10 cellular contexts compared by ENCODE assay signal in the genomic region with DNA sequence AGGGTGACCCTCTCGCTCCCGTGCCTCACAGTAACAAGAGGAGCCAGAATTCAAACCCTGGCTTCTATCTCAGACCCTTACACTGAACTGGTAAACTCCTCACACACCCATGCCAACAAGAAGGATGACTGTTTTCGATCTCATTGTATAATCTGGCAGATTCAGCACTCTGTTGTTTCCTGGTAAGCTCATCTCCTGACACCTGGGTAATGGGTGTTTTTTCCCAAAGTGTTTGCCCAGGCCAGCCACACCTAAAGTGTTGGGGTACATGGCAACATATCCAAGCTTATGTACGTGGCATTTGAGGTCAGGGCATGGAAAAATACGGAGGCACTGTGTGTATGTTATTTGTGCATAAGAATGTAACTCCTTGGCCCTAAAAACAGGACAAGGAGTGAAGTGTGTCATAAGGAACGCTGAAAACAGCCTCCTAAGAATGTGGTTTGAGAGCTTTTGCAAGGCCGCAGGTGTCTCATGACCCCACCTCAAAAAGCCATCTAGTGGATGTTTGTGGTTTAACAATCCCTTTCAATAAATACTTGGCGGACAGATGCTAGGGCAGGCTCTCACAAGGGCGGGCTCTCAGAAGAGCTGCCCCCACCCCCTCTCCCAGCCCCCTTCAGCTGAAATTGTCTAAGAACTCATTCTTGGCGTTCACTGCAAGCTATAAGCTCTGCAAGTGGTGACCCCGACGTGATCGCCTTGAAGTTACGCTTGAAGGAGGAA. TPM values are rescaled to one million over a fixed set of nuclear protein-coding genes. Genes with fewer than 3 reads are reported as not detected.
DNase-seq lines count a peak whose midpoint lies in the region; ATAC-seq and TF ChIP-seq lines count a peak whose summit lies in the region.
"Had no signal": no experiment of that assay in that cellular context is flagged by ENCODE, and none has a peak within 500 bp of the region (broad histone marks: within the 10 kb centered on the region; RNA-seq: fewer than 3 reads in every experiment).

Gene MS4A15 (plus strand): TSS at position 561 of the 726 bp plus-strand sequence. CDS start 6,867 bp downstream, outside the sequence.

- no peaks in the 10 kb centered on the region for H3K27me3 ChIP-seq in Caco-2 (replicated peaks; ENCODE audit: control insufficient read depth, insufficient read depth, low read length)

- H3K4me3 ChIP-seq in Caco-2 (ENCODE audit: low read depth, low read length): no peak within 1 kb of the TSS
- no peak within 1 kb of the TSS for H3K4me3 ChIP-seq in HEK293 (ENCODE audit: low read depth, low read length)

- intact Hi-C loops in Caco-2 (cut with micrococcal nuclease; ENCODE audit: unreplicated experiment) (loop anchor here (1.0 kb wide), 2 partner anchors 45 to 55 kb away; no protein-coding TSS in a partner anchor), left colon (cut with DNase I, micrococcal nuclease) (no loop called here)

- no peaks in the 10 kb centered on the region for H3K27me3 Mint-ChIP-seq in Caco-2 (ENCODE audit: insufficient read depth, unreplicated experiment)

- CTCF ChIA-PET in Caco-2 (lab: Charles Lee) (interaction anchor here (0.9 to 1.5 kb wide), 5 partner anchors 13 to 98 kb away, joined by 3 to 5 read pairs (median 5); no protein-coding TSS in a partner anchor), HEK293 (lab: Yijun Ruan, JAX) (interaction anchor here (0.6 to 1.7 kb wide), 8 partner anchors 8 to 1566 kb away, joined by 3 to 8 read pairs (median 4); no protein-coding TSS in a partner anchor)

- no peak within 1 kb of the TSS for H3K27ac ChIP-seq in HEK293 (ENCODE audit: extremely low read depth, low read depth, low read length)

- BruUV-seq in Caco-2 (replicated peaks; lab: Mats Ljungman, UMichigan): no TSS peak

- H3K4me1 Mint-ChIP-seq in Caco-2 (ENCODE audit: low read depth, unreplicated experiment): peaks cover 22% of the 10 kb centered on the region
- H3K4me1 Mint-ChIP-seq: activated CD4-positive, alpha-beta T cell treated with anti-CD3 and anti-CD28 coated beads, Interleukin-2, amount 10 ng/mL, durations not matched to agents 24 days and 14 days had no signal

- DNase-seq in Caco-2 (peak; percentile 52 to 61), left colon (no peak), NCI-H345 (lab: John Stamatoyannopoulos, UW) (no peak), NCI-H2107 (lab: John Stamatoyannopoulos, UW) (no peak), HPDE6-E6E7 (ENCODE audit: extremely low spot score) (no peak)
- DNase-seq: activated CD4-positive, alpha-beta T cell treated with anti-CD3 and anti-CD28 coated beads, Interleukin-2, amount 10 ng/mL, durations not matched to agents 24 days and 14 days had no signal

- H3K4me1 ChIP-seq in Caco-2 (peaks cover 30% of the 10 kb centered on the region), HEK293 (ENCODE audit: control insufficient read depth, insufficient read depth, low read length) (no peaks in the 10 kb centered on the region)

- no peak within 1 kb of the TSS for H3K4me3 Mint-ChIP-seq in Caco-2 (ENCODE audit: unreplicated experiment)
- H3K4me3 Mint-ChIP-seq: activated CD4-positive, alpha-beta T cell treated with anti-CD3 and anti-CD28 coated beads, Interleukin-2, amount 10 ng/mL, durations not matched to agents 24 days and 14 days had no signal

- H3K27ac Mint-ChIP-seq in Caco-2 (ENCODE audit: unreplicated experiment): peak within 1 kb of the TSS; percentile 44
- H3K27ac Mint-ChIP-seq: activated CD4-positive, alpha-beta T cell treated with anti-CD3 and anti-CD28 coated beads, Interleukin-2, amount 10 ng/mL, durations not matched to agents 24 days and 14 days had no signal

- H3K9me3 Mint-ChIP-seq in Caco-2 (ENCODE audit: unreplicated experiment): no peaks in the 10 kb centered on the region
- H3K9me3 Mint-ChIP-seq: activated CD4-positive, alpha-beta T cell treated with anti-CD3 and anti-CD28 coated beads, Interleukin-2, amount 10 ng/mL, durations not matched to agents 24 days and 14 days had no signal

- H3K36me3 ChIP-seq in Caco-2 (ENCODE audit: control insufficient read depth, insufficient read depth, low read length) (no peaks in the 10 kb centered on the region), HEK293 (ENCODE audit: control insufficient read depth in 2 of 2, insufficient read depth in 1 of 2, low read length in 2 of 2) (no peaks in the 10 kb centered on the region)

- no peaks in the 10 kb centered on the region for H3K9me3 ChIP-seq in Caco-2
- no peaks in the 10 kb centered on the region for H3K9me3 ChIP-seq in HEK293 (ENCODE audit: control insufficient read depth, insufficient read depth, low read depth, low read length)

- peak; percentile 31 to 51 for TF ChIP-seq CTCF in Caco-2 (IDR thresholded peaks at IDR 0.05; ENCODE audit: insufficient read depth in 1 of 2, low read depth in 1 of 2, low read length in 1 of 2, severe bottlenecking in 1 of 2, unreplicated experiment in 1 of 2)
- no peak for TF ChIP-seq CTCF in HEK293 (tag by site-specific recombination; IDR thresholded peaks at IDR 0.05)

- peaks cover 5% of the 10 kb centered on the region for H3K36me3 Mint-ChIP-seq in Caco-2 (ENCODE audit: insufficient read depth, unreplicated experiment)

- POLR2A ChIA-PET in Caco-2 (lab: Charles Lee): no interaction called here
- POLR2A ChIA-PET in HEK293 (lab: Yijun Ruan, JAX): no interaction called here

- peak; percentile 58 for ATAC-seq in SK-N-SH treated with all-trans-retinoic acid at 6 μM for 48 hours
- ATAC-seq in left colon: peak; percentile 64
- ATAC-seq in GM19455 (IDR thresholded peaks at IDR 0.05; ENCODE audit: unreplicated experiment): no peak

TF ChIP-seq in HEK293, 187 proteins besides CTCF, POLR2A, EP300 and RAD21:
- TF ChIP-seq ZNF211 (tag by site-specific recombination; IDR thresholded peaks at IDR 0.05; ENCODE audit: low read depth): no peak
- TF ChIP-seq, protein P1, sequence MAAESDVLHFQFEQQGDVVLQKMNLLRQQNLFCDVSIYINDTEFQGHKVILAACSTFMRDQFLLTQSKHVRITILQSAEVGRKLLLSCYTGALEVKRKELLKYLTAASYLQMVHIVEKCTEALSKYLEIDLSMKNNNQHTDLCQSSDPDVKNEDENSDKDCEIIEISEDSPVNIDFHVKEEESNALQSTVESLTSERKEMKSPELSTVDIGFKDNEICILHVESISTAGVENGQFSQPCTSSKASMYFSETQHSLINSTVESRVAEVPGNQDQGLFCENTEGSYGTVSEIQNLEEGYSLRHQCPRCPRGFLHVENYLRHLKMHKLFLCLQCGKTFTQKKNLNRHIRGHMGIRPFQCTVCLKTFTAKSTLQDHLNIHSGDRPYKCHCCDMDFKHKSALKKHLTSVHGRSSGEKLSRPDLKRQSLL (tag by site-specific recombination; IDR thresholded peaks at IDR 0.05): no peak
- no peak for TF ChIP-seq ZNF10 (tag by site-specific recombination; IDR thresholded peaks at IDR 0.05)
- TF ChIP-seq ZIC2 (tag by site-specific recombination; IDR thresholded peaks at IDR 0.05): no peak
- TF ChIP-seq ZNF248 (tag by site-specific recombination; IDR thresholded peaks at IDR 0.05): no peak
- peak; percentile 12; the same call in 1 of the 2 replicates for TF ChIP-seq ZNF654 (tag by site-specific recombination; IDR thresholded peaks at IDR 0.05; ENCODE audit: low read depth)
- no peak for TF ChIP-seq ZNF610 (tag by site-specific recombination; IDR thresholded peaks at IDR 0.05; ENCODE audit: borderline replicate concordance)

TF ChIP-seq in SK-N-SH treated with all-trans-retinoic acid at 6 μM for 48 hours, 23 proteins besides CTCF, POLR2A, EP300 and RAD21 (continues in another document):
- TF ChIP-seq ESRRG (CRISPR knock-in tag; IDR thresholded peaks at IDR 0.05): no peak
- no peak for TF ChIP-seq TOX (CRISPR knock-in tag; IDR thresholded peaks at IDR 0.05; ENCODE audit: borderline replicate concordance)
- no peak for TF ChIP-seq BACH2 (CRISPR knock-in tag; IDR thresholded peaks at IDR 0.05; ENCODE audit: borderline replicate concordance)
- TF ChIP-seq PATZ1 (CRISPR knock-in tag; IDR thresholded peaks at IDR 0.05; ENCODE audit: borderline replicate concordance): no peak
- TF ChIP-seq, protein P2, sequence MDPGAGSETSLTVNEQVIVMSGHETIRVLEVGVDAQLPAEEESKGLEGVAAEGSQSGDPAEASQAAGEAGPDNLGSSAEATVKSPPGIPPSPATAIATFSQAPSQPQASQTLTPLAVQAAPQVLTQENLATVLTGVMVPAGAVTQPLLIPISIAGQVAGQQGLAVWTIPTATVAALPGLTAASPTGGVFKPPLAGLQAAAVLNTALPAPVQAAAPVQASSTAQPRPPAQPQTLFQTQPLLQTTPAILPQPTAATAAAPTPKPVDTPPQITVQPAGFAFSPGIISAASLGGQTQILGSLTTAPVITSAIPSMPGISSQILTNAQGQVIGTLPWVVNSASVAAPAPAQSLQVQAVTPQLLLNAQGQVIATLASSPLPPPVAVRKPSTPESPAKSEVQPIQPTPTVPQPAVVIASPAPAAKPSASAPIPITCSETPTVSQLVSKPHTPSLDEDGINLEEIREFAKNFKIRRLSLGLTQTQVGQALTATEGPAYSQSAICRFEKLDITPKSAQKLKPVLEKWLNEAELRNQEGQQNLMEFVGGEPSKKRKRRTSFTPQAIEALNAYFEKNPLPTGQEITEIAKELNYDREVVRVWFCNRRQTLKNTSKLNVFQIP (CRISPR knock-in tag; IDR thresholded peaks at IDR 0.05; ENCODE audit: borderline replicate concordance, low read depth): no peak
- no peak for TF ChIP-seq SNAI2 (CRISPR knock-in tag; IDR thresholded peaks at IDR 0.05)
- TF ChIP-seq ISL1 (CRISPR knock-in tag; IDR thresholded peaks at IDR 0.05): no peak
- no peak for TF ChIP-seq ZNF565 (CRISPR knock-in tag; conservative IDR thresholded peaks at IDR 0.05; ENCODE audit: low read depth)
- no peak for TF ChIP-seq ZFP3 (CRISPR knock-in tag; IDR thresholded peaks at IDR 0.05)
- TF ChIP-seq ZFP30 (CRISPR knock-in tag; IDR thresholded peaks at IDR 0.05): no peak
- TF ChIP-seq ZC3H10 (CRISPR knock-in tag; IDR thresholded peaks at IDR 0.05): no peak
- TF ChIP-seq RARB (CRISPR knock-in tag; IDR thresholded peaks at IDR 0.05): no peak

RNA-seq across cellular contexts. Expression of gene MS4A15, which starts in this region (rescaled TPM):
- total RNA-seq in Caco-2 (2022) (not detected in 2 replicates), left colon (not detected)
- total RNA-seq: activated CD4-positive, alpha-beta T cell treated with anti-CD3 and anti-CD28 coated beads, Interleukin-2, amount 10 ng/mL, durations not matched to agents 24 days and 14 days; lower leg skin had no signal

Comparison
In these comparisons a context has a peak if more than half of its experiments do, and no peak if none do; other contexts are left out.
1. Peak in DNase-seq in Caco-2; RNA of the gene not detected or under 1 TPM.
2. Peak in ATAC-seq in left colon; RNA of the gene not detected or under 1 TPM.